Comparison of ENCODE assay signal across 1 cellular context in the genomic region with DNA sequence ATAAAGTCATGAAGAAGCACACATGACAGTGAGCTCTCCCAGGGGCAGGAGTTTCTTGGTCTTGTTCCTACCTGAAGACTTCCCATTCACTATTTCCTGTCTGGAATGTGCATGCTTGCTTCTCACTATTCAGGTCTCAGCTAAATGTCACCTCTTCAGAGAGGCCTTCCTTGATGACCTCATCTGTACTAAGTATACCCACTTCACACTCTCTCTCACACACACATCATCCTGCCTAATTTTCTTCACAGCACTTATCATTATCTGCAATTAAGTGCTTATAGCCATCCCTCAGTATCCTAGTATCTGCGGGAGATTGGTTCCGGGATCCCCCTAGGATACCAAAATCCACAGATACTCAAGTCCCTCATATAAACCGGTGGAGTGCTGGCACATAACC.
A peak's percentile ranks its signal among the peaks of the same experiment; 100 is the strongest.
TF ChIP-seq lines count a peak whose summit lies in the region.

No MANE protein-coding gene starts in this region.

TF ChIP-seq in HEK293, 187 proteins besides CTCF, POLR2A, EP300 and RAD21 (continued from another document):
- TF ChIP-seq, protein P1, sequence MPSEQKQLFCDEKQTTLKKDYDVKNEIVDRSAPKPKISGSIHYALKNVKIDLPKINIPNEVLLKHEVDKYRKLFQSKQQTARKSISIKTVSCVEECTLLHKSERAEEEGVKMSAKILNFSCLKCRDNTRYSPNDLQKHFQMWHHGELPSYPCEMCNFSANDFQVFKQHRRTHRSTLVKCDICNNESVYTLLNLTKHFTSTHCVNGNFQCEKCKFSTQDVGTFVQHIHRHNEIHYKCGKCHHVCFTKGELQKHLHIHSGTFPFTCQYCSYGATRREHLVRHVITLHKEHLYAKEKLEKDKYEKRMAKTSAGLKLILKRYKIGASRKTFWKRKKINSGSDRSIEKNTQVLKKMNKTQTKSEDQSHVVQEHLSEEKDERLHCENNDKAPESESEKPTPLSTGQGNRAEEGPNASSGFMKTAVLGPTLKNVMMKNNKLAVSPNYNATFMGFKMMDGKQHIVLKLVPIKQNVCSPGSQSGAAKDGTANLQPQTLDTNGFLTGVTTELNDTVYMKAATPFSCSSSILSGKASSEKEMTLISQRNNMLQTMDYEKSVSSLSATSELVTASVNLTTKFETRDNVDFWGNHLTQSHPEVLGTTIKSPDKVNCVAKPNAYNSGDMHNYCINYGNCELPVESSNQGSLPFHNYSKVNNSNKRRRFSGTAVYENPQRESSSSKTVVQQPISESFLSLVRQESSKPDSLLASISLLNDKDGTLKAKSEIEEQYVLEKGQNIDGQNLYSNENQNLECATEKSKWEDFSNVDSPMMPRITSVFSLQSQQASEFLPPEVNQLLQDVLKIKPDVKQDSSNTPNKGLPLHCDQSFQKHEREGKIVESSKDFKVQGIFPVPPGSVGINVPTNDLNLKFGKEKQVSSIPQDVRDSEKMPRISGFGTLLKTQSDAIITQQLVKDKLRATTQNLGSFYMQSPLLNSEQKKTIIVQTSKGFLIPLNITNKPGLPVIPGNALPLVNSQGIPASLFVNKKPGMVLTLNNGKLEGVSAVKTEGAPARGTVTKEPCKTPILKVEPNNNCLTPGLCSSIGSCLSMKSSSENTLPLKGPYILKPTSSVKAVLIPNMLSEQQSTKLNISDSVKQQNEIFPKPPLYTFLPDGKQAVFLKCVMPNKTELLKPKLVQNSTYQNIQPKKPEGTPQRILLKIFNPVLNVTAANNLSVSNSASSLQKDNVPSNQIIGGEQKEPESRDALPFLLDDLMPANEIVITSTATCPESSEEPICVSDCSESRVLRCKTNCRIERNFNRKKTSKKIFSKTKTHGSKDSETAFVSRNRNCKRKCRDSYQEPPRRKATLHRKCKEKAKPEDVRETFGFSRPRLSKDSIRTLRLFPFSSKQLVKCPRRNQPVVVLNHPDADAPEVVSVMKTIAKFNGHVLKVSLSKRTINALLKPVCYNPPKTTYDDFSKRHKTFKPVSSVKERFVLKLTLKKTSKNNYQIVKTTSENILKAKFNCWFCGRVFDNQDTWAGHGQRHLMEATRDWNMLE (tag by site-specific recombination; conservative IDR thresholded peaks at IDR 0.05; ENCODE audit: low read depth) = 0 out of 2 replicates have a peak, but pooled peaks have one; percentile 20
- TF ChIP-seq ZNF248 (tag by site-specific recombination; IDR thresholded peaks at IDR 0.05) = no peak
- TF ChIP-seq ZNF843 (tag by site-specific recombination; IDR thresholded peaks at IDR 0.05) = no peak
- TF ChIP-seq SP7 (tag by site-specific recombination; IDR thresholded peaks at IDR 0.05) = peak; percentile 38; the same call in 1 of the 2 replicates
- TF ChIP-seq, protein P2, sequence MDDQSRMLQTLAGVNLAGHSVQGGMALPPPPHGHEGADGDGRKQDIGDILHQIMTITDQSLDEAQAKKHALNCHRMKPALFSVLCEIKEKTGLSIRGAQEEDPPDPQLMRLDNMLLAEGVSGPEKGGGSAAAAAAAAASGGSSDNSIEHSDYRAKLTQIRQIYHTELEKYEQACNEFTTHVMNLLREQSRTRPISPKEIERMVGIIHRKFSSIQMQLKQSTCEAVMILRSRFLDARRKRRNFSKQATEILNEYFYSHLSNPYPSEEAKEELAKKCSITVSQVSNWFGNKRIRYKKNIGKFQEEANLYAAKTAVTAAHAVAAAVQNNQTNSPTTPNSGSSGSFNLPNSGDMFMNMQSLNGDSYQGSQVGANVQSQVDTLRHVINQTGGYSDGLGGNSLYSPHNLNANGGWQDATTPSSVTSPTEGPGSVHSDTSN (CRISPR knock-in tag; IDR thresholded peaks at IDR 0.05) = no peak
- TF ChIP-seq, protein P3, sequence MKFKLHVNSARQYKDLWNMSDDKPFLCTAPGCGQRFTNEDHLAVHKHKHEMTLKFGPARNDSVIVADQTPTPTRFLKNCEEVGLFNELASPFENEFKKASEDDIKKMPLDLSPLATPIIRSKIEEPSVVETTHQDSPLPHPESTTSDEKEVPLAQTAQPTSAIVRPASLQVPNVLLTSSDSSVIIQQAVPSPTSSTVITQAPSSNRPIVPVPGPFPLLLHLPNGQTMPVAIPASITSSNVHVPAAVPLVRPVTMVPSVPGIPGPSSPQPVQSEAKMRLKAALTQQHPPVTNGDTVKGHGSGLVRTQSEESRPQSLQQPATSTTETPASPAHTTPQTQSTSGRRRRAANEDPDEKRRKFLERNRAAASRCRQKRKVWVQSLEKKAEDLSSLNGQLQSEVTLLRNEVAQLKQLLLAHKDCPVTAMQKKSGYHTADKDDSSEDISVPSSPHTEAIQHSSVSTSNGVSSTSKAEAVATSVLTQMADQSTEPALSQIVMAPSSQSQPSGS (tag by site-specific recombination; IDR thresholded peaks at IDR 0.05; ENCODE audit: low read depth) = peak; percentile 77; the same call in 1 of the 2 replicates
